Comparison of ENCODE assay signal across 32 cellular contexts in the genomic region with DNA sequence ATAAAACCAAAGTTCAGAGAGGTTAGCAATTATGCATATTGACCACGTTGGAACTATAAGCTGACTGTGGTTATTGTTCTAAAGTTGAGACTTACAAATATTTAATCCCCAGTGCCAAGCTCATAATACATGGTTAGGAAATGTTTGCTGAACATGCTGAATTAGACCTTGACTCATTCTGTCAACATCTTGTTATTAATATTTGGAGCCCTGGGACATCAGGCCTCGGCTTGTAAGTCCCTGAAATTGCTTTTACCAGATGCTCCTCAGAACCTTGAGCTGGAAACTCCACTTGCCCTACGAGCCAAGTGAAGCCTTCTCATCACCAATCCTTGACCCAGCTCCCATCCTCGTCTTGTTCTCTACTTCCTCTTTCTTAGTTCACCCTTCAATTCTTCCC. TPM values are rescaled to one million over a fixed set of nuclear protein-coding genes. Genes with fewer than 3 reads are reported as not detected.
DNase-seq lines count a peak whose midpoint lies in the region; ATAC-seq and TF ChIP-seq lines count a peak whose summit lies in the region.
"Had no signal": no experiment of that assay in that cellular context is flagged by ENCODE, and none has a peak within 500 bp of the region (broad histone marks: within the 10 kb centered on the region; RNA-seq: fewer than 3 reads in every experiment).

No MANE protein-coding gene starts in this region.

- H3K23ac ChIP-seq in trophoblast cell (ENCODE audit: low read length): no peak overlapping the region

- ATAC-seq in upper lobe of right lung (peak; percentile 64), GM19328 (IDR thresholded peaks at IDR 0.05; ENCODE audit: unreplicated experiment) (no peak), HG02610 (IDR thresholded peaks at IDR 0.05; ENCODE audit: unreplicated experiment) (no peak)
- ATAC-seq: activated CD4-positive, alpha-beta T cell treated with anti-CD3 and anti-CD28 coated beads for 36 hours; activated T-cell treated with anti-CD3 and anti-CD28 coated beads, Interleukin-2, amount 50 U/mL, for 72 hours; CD8-positive, alpha-beta T cell; left cardiac atrium; naive thymus-derived CD8-positive, alpha-beta T cell had no signal

- H3K4me3 ChIP-seq in upper lobe of right lung: no peak overlapping the region
- H3K4me3 ChIP-seq in trophoblast cell (ENCODE audit: low read depth, low read length): no peak overlapping the region
- H3K4me3 ChIP-seq: esophagus muscularis mucosa, right lobe of liver, vagina had no signal

- no peak overlapping the region for H3K4me2 ChIP-seq in trophoblast cell (ENCODE audit: low read length)

- no peaks in the 10 kb centered on the region for H3K79me2 ChIP-seq in trophoblast cell (ENCODE audit: control insufficient read depth, insufficient read depth, low read length, poor library complexity)

- no peak overlapping the region for H3K27ac ChIP-seq in upper lobe of right lung
- H3K27ac ChIP-seq in trophoblast cell (ENCODE audit: low read depth, low read length): no peak overlapping the region
- H3K27ac ChIP-seq: esophagus muscularis mucosa, right lobe of liver, vagina had no signal

- intact Hi-C loops in upper lobe of right lung (cut with DNase I): no loop called here

- H3K4me1 ChIP-seq in upper lobe of right lung (no peaks in the 10 kb centered on the region), trophoblast cell (ENCODE audit: control insufficient read depth in 1 of 2, insufficient read depth in 2 of 2, low read length in 2 of 2) (peaks cover 0 to 2% of the 10 kb centered on the region in 2 experiments)
- H3K4me1 ChIP-seq: esophagus muscularis mucosa, vagina had no signal

- H2AFZ ChIP-seq in trophoblast cell (ENCODE audit: insufficient read depth, low read length, poor library complexity): no peak overlapping the region

- H3K9me3 ChIP-seq in upper lobe of right lung (no peaks in the 10 kb centered on the region), trophoblast cell (ENCODE audit: insufficient read depth, low read depth, low read length) (peaks cover 2% of the 10 kb centered on the region)
- H3K9me3 ChIP-seq: esophagus muscularis mucosa, right lobe of liver, vagina had no signal

- H3K9ac ChIP-seq in trophoblast cell (ENCODE audit: low read length): no peak overlapping the region

- no peak overlapping the region for H3K4ac ChIP-seq in trophoblast cell (ENCODE audit: low read depth, low read length)

- no peak overlapping the region for H2BK12ac ChIP-seq in trophoblast cell (ENCODE audit: low read length)

- no peak overlapping the region for H3K14ac ChIP-seq in trophoblast cell (ENCODE audit: low read length)

- no peak overlapping the region for H2AK5ac ChIP-seq in trophoblast cell (ENCODE audit: low read length)

- H3K27me3 ChIP-seq in upper lobe of right lung (no peaks in the 10 kb centered on the region), trophoblast cell (ENCODE audit: insufficient read depth, low read length) (no peaks in the 10 kb centered on the region)
- H3K27me3 ChIP-seq: esophagus muscularis mucosa, right lobe of liver, vagina had no signal

- H2BK5ac ChIP-seq in trophoblast cell (ENCODE audit: low read depth, low read length, poor library complexity): no peak overlapping the region

- WGBS in trophoblast cell (ENCODE audit: extremely low coverage, insufficient coverage, insufficient read length): no CpG with 5 or more reads among the region's 4 CpGs

- no peak overlapping the region for H4K8ac ChIP-seq in trophoblast cell (ENCODE audit: low read depth, low read length)

- peak; percentile 3 for DNase-seq in M059J (ENCODE audit: low read depth)
- peak; percentile 18 for DNase-seq in brain pericyte (ENCODE audit: low read depth, low spot score)
- peak; percentile 32 for DNase-seq in kidney tubule cell (ENCODE audit: low spot score)
- DNase-seq in upper lobe of right lung: no peak
- no peak for DNase-seq in trophoblast cell
- DNase-seq: activated CD4-positive, alpha-beta T cell treated with anti-CD3 and anti-CD28 coated beads for 36 hours; activated naive CD4-positive, alpha-beta T cell treated with anti-CD3 and anti-CD28 coated beads, Interleukin-2, amount 10 ng/mL, durations not matched to agents 7 days and 5 days; activated T-cell treated with anti-CD3 and anti-CD28 coated beads, Interleukin-2, amount 50 U/mL, for 72 hours; AML-193; amygdala; CD8-positive, alpha-beta T cell; cerebellar nuclear complex; effector CD4-positive, alpha-beta T cell; GF-D8; HCEC 1CT; KG1; left cardiac atrium; naive thymus-derived CD8-positive, alpha-beta T cell; NCI-H2029; NCI-H345; right lobe of liver; stimulated activated CD8-positive, alpha-beta memory T cell treated with anti-CD3 and anti-CD28 coated beads, Interleukin-4, amount 100 ng/mL, for 48 hours had no signal

- no peak overlapping the region for H4K91ac ChIP-seq in trophoblast cell (ENCODE audit: low read depth, low read length)

- H4K12ac ChIP-seq in trophoblast cell (ENCODE audit: low read depth, low read length): no peak overlapping the region

- TF ChIP-seq CTCF in upper lobe of right lung (IDR thresholded peaks at IDR 0.05): no peak

- H2BK120ac ChIP-seq in trophoblast cell (ENCODE audit: insufficient read depth, low read length, poor library complexity): no peak overlapping the region

- H3K18ac ChIP-seq in trophoblast cell (ENCODE audit: low read length): no peak overlapping the region

- H3K79me1 ChIP-seq in trophoblast cell (ENCODE audit: low read length): no peaks in the 10 kb centered on the region

- H3K36me3 ChIP-seq in upper lobe of right lung (no peaks in the 10 kb centered on the region), trophoblast cell (ENCODE audit: control insufficient read depth in 1 of 2, insufficient read depth in 2 of 2, low read length in 2 of 2) (no peaks in the 10 kb centered on the region)
- H3K36me3 ChIP-seq: esophagus muscularis mucosa, right lobe of liver, vagina had no signal

RNA-seq across cellular contexts. Expression of gene DYNAP, which starts 21.2 kb away (rescaled TPM):
- not detected in 2 replicates for total RNA-seq in M059J (2014; rRNA removed; shearing (Covaris generic))
- total RNA-seq in upper lobe of right lung: not detected
- polyA plus RNA-seq in trophoblast cell (2013): 0.04 TPM in 1 of 2 replicates, not detected in the other
- total RNA-seq: activated CD4-positive, alpha-beta T cell treated with anti-CD3 and anti-CD28 coated beads for 36 hours; activated T-cell treated with anti-CD3 and anti-CD28 coated beads, Interleukin-2, amount 50 U/mL, for 72 hours; CD8-positive, alpha-beta T cell; esophagus muscularis mucosa; glomerular endothelial cell; HT1080; left cardiac atrium; mesenteric fat pad; naive thymus-derived CD8-positive, alpha-beta T cell; osteoblast; right lobe of liver; SK-MEL-5; T-helper 1 cell treated with Interleukin-12 subunit alpha and Interleukin-12 subunit beta and Interleukin-4 antibody, amounts not matched to agents 30 ng/mL and 1 ng/mL, for 36 hours; vagina had no signal
- polyA plus RNA-seq: naive thymus-derived CD8-positive, alpha-beta T cell had no signal

Comparison
In these comparisons a context has a peak if more than half of its experiments do, and no peak if none do; other contexts are left out.
1. DNase-seq: peak in M059J (single experiment), brain pericyte (single experiment) and kidney tubule cell (single experiment); none in upper lobe of right lung (single experiment) and trophoblast cell (0 of 2).